In genomic region chr7:131007439-131008330, GRCh38 we compare ENCODE assay signal across 1 cellular context.
TF ChIP-seq lines count a peak whose summit lies in the region.

No MANE protein-coding gene starts in this region.

TF ChIP-seq in K562, 482 proteins besides CTCF, POLR2A, EP300 and RAD21 (continued from another document and continues in another):
- TF ChIP-seq, protein P1, sequence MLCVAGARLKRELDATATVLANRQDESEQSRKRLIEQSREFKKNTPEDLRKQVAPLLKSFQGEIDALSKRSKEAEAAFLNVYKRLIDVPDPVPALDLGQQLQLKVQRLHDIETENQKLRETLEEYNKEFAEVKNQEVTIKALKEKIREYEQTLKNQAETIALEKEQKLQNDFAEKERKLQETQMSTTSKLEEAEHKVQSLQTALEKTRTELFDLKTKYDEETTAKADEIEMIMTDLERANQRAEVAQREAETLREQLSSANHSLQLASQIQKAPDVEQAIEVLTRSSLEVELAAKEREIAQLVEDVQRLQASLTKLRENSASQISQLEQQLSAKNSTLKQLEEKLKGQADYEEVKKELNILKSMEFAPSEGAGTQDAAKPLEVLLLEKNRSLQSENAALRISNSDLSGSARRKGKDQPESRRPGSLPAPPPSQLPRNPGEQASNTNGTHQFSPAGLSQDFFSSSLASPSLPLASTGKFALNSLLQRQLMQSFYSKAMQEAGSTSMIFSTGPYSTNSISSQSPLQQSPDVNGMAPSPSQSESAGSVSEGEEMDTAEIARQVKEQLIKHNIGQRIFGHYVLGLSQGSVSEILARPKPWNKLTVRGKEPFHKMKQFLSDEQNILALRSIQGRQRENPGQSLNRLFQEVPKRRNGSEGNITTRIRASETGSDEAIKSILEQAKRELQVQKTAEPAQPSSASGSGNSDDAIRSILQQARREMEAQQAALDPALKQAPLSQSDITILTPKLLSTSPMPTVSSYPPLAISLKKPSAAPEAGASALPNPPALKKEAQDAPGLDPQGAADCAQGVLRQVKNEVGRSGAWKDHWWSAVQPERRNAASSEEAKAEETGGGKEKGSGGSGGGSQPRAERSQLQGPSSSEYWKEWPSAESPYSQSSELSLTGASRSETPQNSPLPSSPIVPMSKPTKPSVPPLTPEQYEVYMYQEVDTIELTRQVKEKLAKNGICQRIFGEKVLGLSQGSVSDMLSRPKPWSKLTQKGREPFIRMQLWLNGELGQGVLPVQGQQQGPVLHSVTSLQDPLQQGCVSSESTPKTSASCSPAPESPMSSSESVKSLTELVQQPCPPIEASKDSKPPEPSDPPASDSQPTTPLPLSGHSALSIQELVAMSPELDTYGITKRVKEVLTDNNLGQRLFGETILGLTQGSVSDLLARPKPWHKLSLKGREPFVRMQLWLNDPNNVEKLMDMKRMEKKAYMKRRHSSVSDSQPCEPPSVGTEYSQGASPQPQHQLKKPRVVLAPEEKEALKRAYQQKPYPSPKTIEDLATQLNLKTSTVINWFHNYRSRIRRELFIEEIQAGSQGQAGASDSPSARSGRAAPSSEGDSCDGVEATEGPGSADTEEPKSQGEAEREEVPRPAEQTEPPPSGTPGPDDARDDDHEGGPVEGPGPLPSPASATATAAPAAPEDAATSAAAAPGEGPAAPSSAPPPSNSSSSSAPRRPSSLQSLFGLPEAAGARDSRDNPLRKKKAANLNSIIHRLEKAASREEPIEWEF (CRISPR knock-in tag; IDR thresholded peaks at IDR 0.05): 0 out of 2 replicates have a peak, but pooled peaks have one; percentile 56
- peak; percentile 98 for TF ChIP-seq ELF1 (tag; IDR thresholded peaks at IDR 0.05)
- TF ChIP-seq RBM39 (optimal IDR thresholded peaks at IDR 0.05; ENCODE audit: low read depth, low read length): peak; percentile 76
- peak; percentile 22; the same call in 1 of the 2 replicates for TF ChIP-seq CEBPG (CRISPR knock-in tag; IDR thresholded peaks at IDR 0.05)
- TF ChIP-seq CEBPG (tag; conservative IDR thresholded peaks at IDR 0.05 in 1 of 2, IDR thresholded peaks at IDR 0.05 in 1 of 2): no peak
- TF ChIP-seq MNT (conservative IDR thresholded peaks at IDR 0.05): peak in 1 of 2 experiments; percentile 18; a peak in 1 of 4 replicates
- TF ChIP-seq, protein P2, sequence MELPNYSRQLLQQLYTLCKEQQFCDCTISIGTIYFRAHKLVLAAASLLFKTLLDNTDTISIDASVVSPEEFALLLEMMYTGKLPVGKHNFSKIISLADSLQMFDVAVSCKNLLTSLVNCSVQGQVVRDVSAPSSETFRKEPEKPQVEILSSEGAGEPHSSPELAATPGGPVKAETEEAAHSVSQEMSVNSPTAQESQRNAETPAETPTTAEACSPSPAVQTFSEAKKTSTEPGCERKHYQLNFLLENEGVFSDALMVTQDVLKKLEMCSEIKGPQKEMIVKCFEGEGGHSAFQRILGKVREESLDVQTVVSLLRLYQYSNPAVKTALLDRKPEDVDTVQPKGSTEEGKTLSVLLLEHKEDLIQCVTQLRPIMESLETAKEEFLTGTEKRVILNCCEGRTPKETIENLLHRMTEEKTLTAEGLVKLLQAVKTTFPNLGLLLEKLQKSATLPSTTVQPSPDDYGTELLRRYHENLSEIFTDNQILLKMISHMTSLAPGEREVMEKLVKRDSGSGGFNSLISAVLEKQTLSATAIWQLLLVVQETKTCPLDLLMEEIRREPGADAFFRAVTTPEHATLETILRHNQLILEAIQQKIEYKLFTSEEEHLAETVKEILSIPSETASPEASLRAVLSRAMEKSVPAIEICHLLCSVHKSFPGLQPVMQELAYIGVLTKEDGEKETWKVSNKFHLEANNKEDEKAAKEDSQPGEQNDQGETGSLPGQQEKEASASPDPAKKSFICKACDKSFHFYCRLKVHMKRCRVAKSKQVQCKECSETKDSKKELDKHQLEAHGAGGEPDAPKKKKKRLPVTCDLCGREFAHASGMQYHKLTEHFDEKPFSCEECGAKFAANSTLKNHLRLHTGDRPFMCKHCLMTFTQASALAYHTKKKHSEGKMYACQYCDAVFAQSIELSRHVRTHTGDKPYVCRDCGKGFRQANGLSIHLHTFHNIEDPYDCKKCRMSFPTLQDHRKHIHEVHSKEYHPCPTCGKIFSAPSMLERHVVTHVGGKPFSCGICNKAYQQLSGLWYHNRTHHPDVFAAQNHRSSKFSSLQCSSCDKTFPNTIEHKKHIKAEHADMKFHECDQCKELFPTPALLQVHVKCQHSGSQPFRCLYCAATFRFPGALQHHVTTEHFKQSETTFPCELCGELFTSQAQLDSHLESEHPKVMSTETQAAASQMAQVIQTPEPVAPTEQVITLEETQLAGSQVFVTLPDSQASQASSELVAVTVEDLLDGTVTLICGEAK (IDR thresholded peaks at IDR 0.05): 0 out of 2 replicates have a peak, but pooled peaks have one; percentile 37
- TF ChIP-seq, protein P2 (CRISPR knock-in tag; IDR thresholded peaks at IDR 0.05): no peak
- TF ChIP-seq, protein P3, sequence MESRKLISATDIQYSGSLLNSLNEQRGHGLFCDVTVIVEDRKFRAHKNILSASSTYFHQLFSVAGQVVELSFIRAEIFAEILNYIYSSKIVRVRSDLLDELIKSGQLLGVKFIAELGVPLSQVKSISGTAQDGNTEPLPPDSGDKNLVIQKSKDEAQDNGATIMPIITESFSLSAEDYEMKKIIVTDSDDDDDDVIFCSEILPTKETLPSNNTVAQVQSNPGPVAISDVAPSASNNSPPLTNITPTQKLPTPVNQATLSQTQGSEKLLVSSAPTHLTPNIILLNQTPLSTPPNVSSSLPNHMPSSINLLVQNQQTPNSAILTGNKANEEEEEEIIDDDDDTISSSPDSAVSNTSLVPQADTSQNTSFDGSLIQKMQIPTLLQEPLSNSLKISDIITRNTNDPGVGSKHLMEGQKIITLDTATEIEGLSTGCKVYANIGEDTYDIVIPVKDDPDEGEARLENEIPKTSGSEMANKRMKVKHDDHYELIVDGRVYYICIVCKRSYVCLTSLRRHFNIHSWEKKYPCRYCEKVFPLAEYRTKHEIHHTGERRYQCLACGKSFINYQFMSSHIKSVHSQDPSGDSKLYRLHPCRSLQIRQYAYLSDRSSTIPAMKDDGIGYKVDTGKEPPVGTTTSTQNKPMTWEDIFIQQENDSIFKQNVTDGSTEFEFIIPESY (CRISPR knock-in tag; IDR thresholded peaks at IDR 0.05): 0 out of 2 replicates have a peak, but pooled peaks have one; percentile 34
- peak; percentile 4; the same call in 1 of the 2 replicates for TF ChIP-seq MEF2A (IDR thresholded peaks at IDR 0.05; ENCODE audit: control insufficient read depth, low read depth, low read length)
- peak; percentile 46; the same call in 1 of the 2 replicates for TF ChIP-seq ETV1 (tag; conservative IDR thresholded peaks at IDR 0.05; ENCODE audit: low read depth)
- TF ChIP-seq CREM (IDR thresholded peaks at IDR 0.05; ENCODE audit: low read depth): peak; percentile 41; the same call in 1 of the 2 replicates
- TF ChIP-seq ZMIZ1 (IDR thresholded peaks at IDR 0.05; ENCODE audit: low read depth in 2 of 2, low read length in 2 of 2): no peak
- peak in 1 of 2 experiments; percentile 41; a peak in 1 of 4 replicates for TF ChIP-seq TEAD1 (CRISPR knock-in tag; IDR thresholded peaks at IDR 0.05)
- peak; percentile 25; the same call in 1 of the 2 replicates for TF ChIP-seq C11orf30 (IDR thresholded peaks at IDR 0.05; ENCODE audit: low read depth)
- peak in 1 of 2 experiments; percentile 65; a peak in 1 of 4 replicates for TF ChIP-seq RCOR1 (IDR thresholded peaks at IDR 0.05; ENCODE audit: borderline replicate concordance in 1 of 2, low read depth in 2 of 2, low read length in 2 of 2)
- TF ChIP-seq GABPB1 (CRISPR knock-in tag; IDR thresholded peaks at IDR 0.05): 0 out of 2 replicates have a peak, but pooled peaks have one; percentile 39
- peak; percentile 49; the same call in 1 of the 2 replicates for TF ChIP-seq ZKSCAN8 (CRISPR knock-in tag; IDR thresholded peaks at IDR 0.05)
- no peak for TF ChIP-seq SNIP1 (IDR thresholded peaks at IDR 0.05; ENCODE audit: low read depth)
- no peak for TF ChIP-seq PBX2 (CRISPR knock-in tag; IDR thresholded peaks at IDR 0.05; ENCODE audit: low read depth)
- peak; percentile 76 for TF ChIP-seq PBX2 (tag; conservative IDR thresholded peaks at IDR 0.05; ENCODE audit: low read depth)
- TF ChIP-seq NBN (IDR thresholded peaks at IDR 0.05; ENCODE audit: low read depth): peak; percentile 82; the same call in 1 of the 2 replicates
